Comparison of ENCODE assay signal across 30 cellular contexts in the genomic region with DNA sequence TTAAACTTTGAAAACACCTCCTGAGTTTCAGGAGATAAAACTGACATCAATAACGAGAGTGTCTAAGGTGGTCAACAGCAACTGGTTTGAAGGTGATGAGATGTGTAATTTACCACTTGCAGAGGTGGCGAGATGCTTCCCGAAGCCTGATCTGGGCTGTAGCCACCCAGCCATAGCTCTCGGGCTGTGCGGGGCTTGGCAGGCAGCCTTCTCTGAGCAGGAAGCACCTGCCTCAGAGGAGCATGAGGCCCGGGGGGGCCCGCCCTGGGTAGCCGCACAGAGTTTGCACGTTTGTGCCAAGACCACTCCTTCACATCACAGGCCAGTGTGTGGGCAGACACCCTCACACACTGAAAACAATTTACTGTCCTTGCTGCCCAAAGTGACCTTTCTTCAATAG.
DNase-seq lines count a peak whose midpoint lies in the region; ATAC-seq, FAIRE-seq and TF ChIP-seq lines count a peak whose summit lies in the region.
"Had no signal": no experiment of that assay in that cellular context is flagged by ENCODE, and none has a peak within 500 bp of the region (broad histone marks: within the 10 kb centered on the region; RNA-seq: fewer than 3 reads in every experiment).

No MANE protein-coding gene starts in this region.

- ATAC-seq in Right ventricle myocardium superior (ENCODE audit: poor library complexity) (peak; percentile 67), Right ventricle myocardium inferior (no peak), psoas muscle (no peak)
- ATAC-seq: activated CD8-positive, alpha-beta T cell treated with anti-CD3 and anti-CD28 coated beads for 36 hours; Panc1 had no signal

- H3K4me1 ChIP-seq in parathyroid adenoma (peaks cover 2% of the 10 kb centered on the region), Caco-2 (no peaks in the 10 kb centered on the region), psoas muscle (no peaks in the 10 kb centered on the region)
- H3K4me1 ChIP-seq: ascending aorta, neural progenitor cell, prostate gland, upper lobe of left lung had no signal

- no peaks in the 10 kb centered on the region for H3K36me3 Mint-ChIP-seq in T-helper 2 cell treated with Interferon-gamma antibody and Interleukin-4, amounts not matched to agents 5 μg/mL and 100 μg/mL, for 36 hours (ENCODE audit: low read depth)
- H3K36me3 Mint-ChIP-seq in Caco-2 (ENCODE audit: insufficient read depth, unreplicated experiment): no peaks in the 10 kb centered on the region
- H3K36me3 Mint-ChIP-seq: activated naive CD8-positive, alpha-beta T cell treated with anti-CD3 and anti-CD28 coated beads for 36 hours; CD4-positive, CD25-positive, alpha-beta regulatory T cell; neural progenitor cell had no signal

- H3K27me3 Mint-ChIP-seq in T-helper 2 cell treated with Interferon-gamma antibody and Interleukin-4, amounts not matched to agents 5 μg/mL and 100 μg/mL, for 36 hours (ENCODE audit: low read depth): no peaks in the 10 kb centered on the region
- H3K27me3 Mint-ChIP-seq in Caco-2 (ENCODE audit: insufficient read depth, unreplicated experiment): no peaks in the 10 kb centered on the region
- H3K27me3 Mint-ChIP-seq: CD4-positive, CD25-positive, alpha-beta regulatory T cell; central memory CD8-positive, alpha-beta T cell had no signal

- H3K4me1 Mint-ChIP-seq in T-helper 2 cell treated with Interferon-gamma antibody and Interleukin-4, amounts not matched to agents 5 μg/mL and 100 μg/mL, for 36 hours (ENCODE audit: low read depth): no peaks in the 10 kb centered on the region
- H3K4me1 Mint-ChIP-seq in Caco-2 (ENCODE audit: low read depth, unreplicated experiment): peaks cover 5% of the 10 kb centered on the region
- H3K4me1 Mint-ChIP-seq: activated naive CD8-positive, alpha-beta T cell treated with anti-CD3 and anti-CD28 coated beads for 36 hours; CD4-positive, CD25-positive, alpha-beta regulatory T cell; central memory CD8-positive, alpha-beta T cell had no signal

- H2AFZ ChIP-seq in parathyroid adenoma: peak overlapping the region; percentile 53
- H2AFZ ChIP-seq: neural progenitor cell had no signal

- no peak overlapping the region for H3K9ac ChIP-seq in parathyroid adenoma
- H3K9ac ChIP-seq: neural progenitor cell had no signal

- intact Hi-C loops in Right ventricle myocardium superior (cut with DNase I): no loop called here
- intact Hi-C loops in Right ventricle myocardium inferior (cut with DNase I): no loop called here
- intact Hi-C loops in Caco-2 (cut with micrococcal nuclease; ENCODE audit: unreplicated experiment): no loop called here
- intact Hi-C loops in psoas muscle (cut with DNase I): no loop called here

- H3K9me3 Mint-ChIP-seq in T-helper 2 cell treated with Interferon-gamma antibody and Interleukin-4, amounts not matched to agents 5 μg/mL and 100 μg/mL, for 36 hours: no peaks in the 10 kb centered on the region
- no peaks in the 10 kb centered on the region for H3K9me3 Mint-ChIP-seq in Caco-2 (ENCODE audit: unreplicated experiment)
- H3K9me3 Mint-ChIP-seq: activated CD8-positive, alpha-beta T cell treated with anti-CD3 and anti-CD28 coated beads for 36 hours; activated naive CD8-positive, alpha-beta T cell treated with anti-CD3 and anti-CD28 coated beads for 36 hours; central memory CD8-positive, alpha-beta T cell; neural progenitor cell had no signal

- POLR2A ChIA-PET in Caco-2 (lab: Charles Lee): no interaction called here

- H3K27ac Mint-ChIP-seq in T-helper 2 cell treated with Interferon-gamma antibody and Interleukin-4, amounts not matched to agents 5 μg/mL and 100 μg/mL, for 36 hours: no peak overlapping the region
- no peak overlapping the region for H3K27ac Mint-ChIP-seq in Caco-2 (ENCODE audit: unreplicated experiment)
- H3K27ac Mint-ChIP-seq: activated CD8-positive, alpha-beta T cell treated with anti-CD3 and anti-CD28 coated beads for 36 hours; activated naive CD8-positive, alpha-beta T cell treated with anti-CD3 and anti-CD28 coated beads for 36 hours; neural progenitor cell had no signal

- H3K4me3 ChIP-seq in bronchial epithelial cell (ENCODE audit: low read depth, low read length) (no peak overlapping the region), parathyroid adenoma (ENCODE audit: low read depth, low read length) (no peak overlapping the region), Caco-2 (ENCODE audit: low read depth, low read length) (no peak overlapping the region), psoas muscle (no peak overlapping the region)
- H3K4me3 ChIP-seq: ascending aorta, dorsolateral prefrontal cortex, neural progenitor cell, prostate gland, upper lobe of left lung had no signal

- peak; percentile 52 for FAIRE-seq in bronchial epithelial cell (lab: Jason Lieb, UNC)
- FAIRE-seq: endothelial cell of umbilical vein, G401.6, keratinocyte, TTC549 had no signal

- H3K27me3 ChIP-seq in bronchial epithelial cell (ENCODE audit: control insufficient read depth, insufficient read depth, low read length) (no peaks in the 10 kb centered on the region), parathyroid adenoma (ENCODE audit: control insufficient read depth, insufficient read depth, low read length) (no peaks in the 10 kb centered on the region), Caco-2 (replicated peaks; ENCODE audit: control insufficient read depth, insufficient read depth, low read length) (no peaks in the 10 kb centered on the region), psoas muscle (ENCODE audit: insufficient read depth in 3 of 3, low read length in 2 of 3) (no peaks in the 10 kb centered on the region)
- H3K27me3 ChIP-seq: ascending aorta, neural progenitor cell, upper lobe of left lung had no signal

- H3K27ac ChIP-seq in parathyroid adenoma (no peak overlapping the region), psoas muscle (no peak overlapping the region)
- H3K27ac ChIP-seq: ascending aorta, dorsolateral prefrontal cortex, neural progenitor cell, prostate gland, upper lobe of left lung had no signal

- no TSS peak for BruUV-seq in Caco-2 (replicated peaks; lab: Mats Ljungman, UMichigan)

- no peak overlapping the region for H3K4me3 Mint-ChIP-seq in T-helper 2 cell treated with Interferon-gamma antibody and Interleukin-4, amounts not matched to agents 5 μg/mL and 100 μg/mL, for 36 hours
- no peak overlapping the region for H3K4me3 Mint-ChIP-seq in Caco-2 (ENCODE audit: unreplicated experiment)
- H3K4me3 Mint-ChIP-seq: activated CD8-positive, alpha-beta T cell treated with anti-CD3 and anti-CD28 coated beads for 36 hours; activated naive CD8-positive, alpha-beta T cell treated with anti-CD3 and anti-CD28 coated beads for 36 hours; CD4-positive, CD25-positive, alpha-beta regulatory T cell; central memory CD8-positive, alpha-beta T cell; neural progenitor cell had no signal

- no peaks in the 10 kb centered on the region for H3K9me3 ChIP-seq in parathyroid adenoma (ENCODE audit: control insufficient read depth, low read length)
- no peaks in the 10 kb centered on the region for H3K9me3 ChIP-seq in Caco-2
- H3K9me3 ChIP-seq in psoas muscle: no peaks in the 10 kb centered on the region
- H3K9me3 ChIP-seq: ascending aorta, prostate gland, upper lobe of left lung had no signal

- H3K4me2 ChIP-seq in parathyroid adenoma (ENCODE audit: low read length): no peak overlapping the region
- H3K4me2 ChIP-seq: neural progenitor cell had no signal

- TF ChIP-seq CTCF in bronchial epithelial cell (IDR thresholded peaks at IDR 0.05; ENCODE audit: insufficient read depth, low read length, severe bottlenecking): no peak
- TF ChIP-seq CTCF in parathyroid adenoma (IDR thresholded peaks at IDR 0.05): no peak
- no peak for TF ChIP-seq CTCF in Caco-2 (IDR thresholded peaks at IDR 0.05; ENCODE audit: insufficient read depth in 1 of 2, low read depth in 1 of 2, low read length in 1 of 2, severe bottlenecking in 1 of 2, unreplicated experiment in 1 of 2)
- no peak for TF ChIP-seq CTCF in psoas muscle (IDR thresholded peaks at IDR 0.05)

- CTCF ChIA-PET in Caco-2 (lab: Charles Lee): no interaction called here

- H3K36me3 ChIP-seq in bronchial epithelial cell (ENCODE audit: control insufficient read depth, insufficient read depth, low read length) (no peaks in the 10 kb centered on the region), parathyroid adenoma (ENCODE audit: control insufficient read depth, insufficient read depth, low read length) (no peaks in the 10 kb centered on the region), Caco-2 (ENCODE audit: control insufficient read depth, insufficient read depth, low read length) (no peaks in the 10 kb centered on the region), psoas muscle (ENCODE audit: insufficient read depth in 1 of 2, low read depth in 1 of 2) (no peaks in the 10 kb centered on the region)
- H3K36me3 ChIP-seq: ascending aorta, neural progenitor cell, prostate gland, upper lobe of left lung had no signal

- 15 to 18% (median 18%) methylated on average over 9 of the region's 9 CpGs for WGBS in psoas muscle, 3 donors

- H3K79me2 ChIP-seq in parathyroid adenoma: no peaks in the 10 kb centered on the region

- DNase-seq in Right ventricle myocardium superior (no peak), Right ventricle myocardium inferior (ENCODE audit: missing footprints) (no peak), NAMALWA (ENCODE audit: low spot score) (peak; percentile 2), bronchial epithelial cell (ENCODE audit: low read depth) (no peak), Caco-2 (no peak), psoas muscle (no peak)
- DNase-seq in T-helper 2 cell treated with Interferon-gamma antibody and Interleukin-4, amounts not matched to agents 5 μg/mL and 100 μg/mL, for 36 hours (ENCODE audit: low spot score): no peak
- DNase-seq: activated CD4-positive, CD25-positive, alpha-beta regulatory T cell treated with anti-CD3 and anti-CD28 coated beads, Interleukin-2, amount 50 U/mL, for 72 hours; activated CD8-positive, alpha-beta T cell treated with anti-CD3 and anti-CD28 coated beads for 36 hours; activated effector memory CD4-positive, alpha-beta T cell treated with Interleukin-2 at 50 U/mL for 16 hours; activated naive CD8-positive, alpha-beta T cell treated with anti-CD3 and anti-CD28 coated beads for 36 hours; CD4-positive, CD25-positive, alpha-beta regulatory T cell; dorsolateral prefrontal cortex; GOT3; Karpas-422; MV-4-11; NCI-H2171; stimulated activated CD8-positive, alpha-beta memory T cell treated with anti-CD3 and anti-CD28 coated beads, Interleukin-4, amount 100 ng/mL, for 48 hours; T-helper 1 cell had no signal
